ENCODE assay signal across 1 cellular context in genomic region chr6:25642667-25643328, GRCh38.
A peak's percentile ranks its signal among the peaks of the same experiment; 100 is the strongest.
TF ChIP-seq lines count a peak whose summit lies in the region.

No MANE protein-coding gene starts in this region.

TF ChIP-seq in HepG2, 621 proteins besides CTCF, POLR2A, EP300 and RAD21 (continues in another document):
- TF ChIP-seq, protein P1, sequence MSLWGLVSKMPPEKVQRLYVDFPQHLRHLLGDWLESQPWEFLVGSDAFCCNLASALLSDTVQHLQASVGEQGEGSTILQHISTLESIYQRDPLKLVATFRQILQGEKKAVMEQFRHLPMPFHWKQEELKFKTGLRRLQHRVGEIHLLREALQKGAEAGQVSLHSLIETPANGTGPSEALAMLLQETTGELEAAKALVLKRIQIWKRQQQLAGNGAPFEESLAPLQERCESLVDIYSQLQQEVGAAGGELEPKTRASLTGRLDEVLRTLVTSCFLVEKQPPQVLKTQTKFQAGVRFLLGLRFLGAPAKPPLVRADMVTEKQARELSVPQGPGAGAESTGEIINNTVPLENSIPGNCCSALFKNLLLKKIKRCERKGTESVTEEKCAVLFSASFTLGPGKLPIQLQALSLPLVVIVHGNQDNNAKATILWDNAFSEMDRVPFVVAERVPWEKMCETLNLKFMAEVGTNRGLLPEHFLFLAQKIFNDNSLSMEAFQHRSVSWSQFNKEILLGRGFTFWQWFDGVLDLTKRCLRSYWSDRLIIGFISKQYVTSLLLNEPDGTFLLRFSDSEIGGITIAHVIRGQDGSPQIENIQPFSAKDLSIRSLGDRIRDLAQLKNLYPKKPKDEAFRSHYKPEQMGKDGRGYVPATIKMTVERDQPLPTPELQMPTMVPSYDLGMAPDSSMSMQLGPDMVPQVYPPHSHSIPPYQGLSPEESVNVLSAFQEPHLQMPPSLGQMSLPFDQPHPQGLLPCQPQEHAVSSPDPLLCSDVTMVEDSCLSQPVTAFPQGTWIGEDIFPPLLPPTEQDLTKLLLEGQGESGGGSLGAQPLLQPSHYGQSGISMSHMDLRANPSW (CRISPR knock-in tag; IDR thresholded peaks at IDR 0.05; ENCODE audit: borderline replicate concordance), result 0 out of 2 replicates have a peak, but pooled peaks have one; percentile 18
- TF ChIP-seq, protein P2, sequence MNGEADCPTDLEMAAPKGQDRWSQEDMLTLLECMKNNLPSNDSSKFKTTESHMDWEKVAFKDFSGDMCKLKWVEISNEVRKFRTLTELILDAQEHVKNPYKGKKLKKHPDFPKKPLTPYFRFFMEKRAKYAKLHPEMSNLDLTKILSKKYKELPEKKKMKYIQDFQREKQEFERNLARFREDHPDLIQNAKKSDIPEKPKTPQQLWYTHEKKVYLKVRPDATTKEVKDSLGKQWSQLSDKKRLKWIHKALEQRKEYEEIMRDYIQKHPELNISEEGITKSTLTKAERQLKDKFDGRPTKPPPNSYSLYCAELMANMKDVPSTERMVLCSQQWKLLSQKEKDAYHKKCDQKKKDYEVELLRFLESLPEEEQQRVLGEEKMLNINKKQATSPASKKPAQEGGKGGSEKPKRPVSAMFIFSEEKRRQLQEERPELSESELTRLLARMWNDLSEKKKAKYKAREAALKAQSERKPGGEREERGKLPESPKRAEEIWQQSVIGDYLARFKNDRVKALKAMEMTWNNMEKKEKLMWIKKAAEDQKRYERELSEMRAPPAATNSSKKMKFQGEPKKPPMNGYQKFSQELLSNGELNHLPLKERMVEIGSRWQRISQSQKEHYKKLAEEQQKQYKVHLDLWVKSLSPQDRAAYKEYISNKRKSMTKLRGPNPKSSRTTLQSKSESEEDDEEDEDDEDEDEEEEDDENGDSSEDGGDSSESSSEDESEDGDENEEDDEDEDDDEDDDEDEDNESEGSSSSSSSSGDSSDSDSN (CRISPR knock-in tag; IDR thresholded peaks at IDR 0.05), result 0 out of 2 replicates have a peak, but pooled peaks have one; percentile 35
- TF ChIP-seq NCOA2 (CRISPR knock-in tag; IDR thresholded peaks at IDR 0.05) (no peak), ZSCAN12 (CRISPR knock-in tag; IDR thresholded peaks at IDR 0.05) (no peak), RCOR2 (CRISPR knock-in tag; IDR thresholded peaks at IDR 0.05) (peak; percentile 66; the same call in 1 of the 2 replicates), ZFP36L1 (CRISPR knock-in tag; IDR thresholded peaks at IDR 0.05) (0 out of 2 replicates have a peak, but pooled peaks have one; percentile 58), RBFOX2 (IDR thresholded peaks at IDR 0.05; ENCODE audit: low read depth, low read length) (peak; percentile 3; the same call in 1 of the 2 replicates), CBX1 (IDR thresholded peaks at IDR 0.05; ENCODE audit: low read depth) (peak; percentile 61), MXD4 (CRISPR knock-in tag; IDR thresholded peaks at IDR 0.05) (0 out of 2 replicates have a peak, but pooled peaks have one; percentile 5), ZMYM3 (CRISPR knock-in tag; IDR thresholded peaks at IDR 0.05) (peak; percentile 96), SOX6 (IDR thresholded peaks at IDR 0.05) (no peak), SOX6 (CRISPR knock-in tag; IDR thresholded peaks at IDR 0.05) (0 out of 2 replicates have a peak, but pooled peaks have one; percentile 51), THAP11 (CRISPR knock-in tag; IDR thresholded peaks at IDR 0.05) (0 out of 2 replicates have a peak, but pooled peaks have one; percentile 12), KDM1A (CRISPR knock-in tag; IDR thresholded peaks at IDR 0.05) (peak; percentile 95), TRIM22 (IDR thresholded peaks at IDR 0.05) (no peak), MLXIP (CRISPR knock-in tag; IDR thresholded peaks at IDR 0.05; ENCODE audit: borderline replicate concordance) (no peak), SP4 (CRISPR knock-in tag; IDR thresholded peaks at IDR 0.05) (no peak), ZNF609 (CRISPR knock-in tag; IDR thresholded peaks at IDR 0.05; ENCODE audit: borderline replicate concordance) (0 out of 2 replicates have a peak, but pooled peaks have one; percentile 1), GZF1 (CRISPR knock-in tag; IDR thresholded peaks at IDR 0.05) (no peak), ZMYM4 (CRISPR knock-in tag; IDR thresholded peaks at IDR 0.05) (0 out of 2 replicates have a peak, but pooled peaks have one; percentile 53), ZNF670 (CRISPR knock-in tag; IDR thresholded peaks at IDR 0.05; ENCODE audit: borderline replicate concordance) (0 out of 2 replicates have a peak, but pooled peaks have one; percentile 6), ZNF816 (CRISPR knock-in tag; IDR thresholded peaks at IDR 0.05; ENCODE audit: borderline replicate concordance) (0 out of 2 replicates have a peak, but pooled peaks have one; percentile 59), ZNF292 (CRISPR knock-in tag; IDR thresholded peaks at IDR 0.05; ENCODE audit: borderline replicate concordance, low read depth) (0 out of 2 replicates have a peak, but pooled peaks have one; percentile 8), CREB3 (CRISPR knock-in tag; IDR thresholded peaks at IDR 0.05) (no peak), PRDM4 (CRISPR knock-in tag; IDR thresholded peaks at IDR 0.05; ENCODE audit: borderline replicate concordance) (no peak), ZNF296 (CRISPR knock-in tag; conservative IDR thresholded peaks at IDR 0.05) (no peak), KLF6 (CRISPR knock-in tag; IDR thresholded peaks at IDR 0.05) (no peak), ZNF362 (CRISPR knock-in tag; IDR thresholded peaks at IDR 0.05; ENCODE audit: borderline replicate concordance) (peak; percentile 13; the same call in 1 of the 2 replicates), ZFP1 (CRISPR knock-in tag; IDR thresholded peaks at IDR 0.05) (0 out of 2 replicates have a peak, but pooled peaks have one; percentile 27)
- TF ChIP-seq, protein P3, sequence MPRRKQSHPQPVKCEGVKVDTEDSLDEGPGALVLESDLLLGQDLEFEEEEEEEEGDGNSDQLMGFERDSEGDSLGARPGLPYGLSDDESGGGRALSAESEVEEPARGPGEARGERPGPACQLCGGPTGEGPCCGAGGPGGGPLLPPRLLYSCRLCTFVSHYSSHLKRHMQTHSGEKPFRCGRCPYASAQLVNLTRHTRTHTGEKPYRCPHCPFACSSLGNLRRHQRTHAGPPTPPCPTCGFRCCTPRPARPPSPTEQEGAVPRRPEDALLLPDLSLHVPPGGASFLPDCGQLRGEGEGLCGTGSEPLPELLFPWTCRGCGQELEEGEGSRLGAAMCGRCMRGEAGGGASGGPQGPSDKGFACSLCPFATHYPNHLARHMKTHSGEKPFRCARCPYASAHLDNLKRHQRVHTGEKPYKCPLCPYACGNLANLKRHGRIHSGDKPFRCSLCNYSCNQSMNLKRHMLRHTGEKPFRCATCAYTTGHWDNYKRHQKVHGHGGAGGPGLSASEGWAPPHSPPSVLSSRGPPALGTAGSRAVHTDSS (CRISPR knock-in tag; conservative IDR thresholded peaks at IDR 0.05), result no peak
- TF ChIP-seq, protein P4, sequence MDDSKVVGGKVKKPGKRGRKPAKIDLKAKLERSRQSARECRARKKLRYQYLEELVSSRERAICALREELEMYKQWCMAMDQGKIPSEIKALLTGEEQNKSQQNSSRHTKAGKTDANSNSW (CRISPR knock-in tag; IDR thresholded peaks at IDR 0.05; ENCODE audit: borderline replicate concordance), result no peak
- TF ChIP-seq, protein P5, sequence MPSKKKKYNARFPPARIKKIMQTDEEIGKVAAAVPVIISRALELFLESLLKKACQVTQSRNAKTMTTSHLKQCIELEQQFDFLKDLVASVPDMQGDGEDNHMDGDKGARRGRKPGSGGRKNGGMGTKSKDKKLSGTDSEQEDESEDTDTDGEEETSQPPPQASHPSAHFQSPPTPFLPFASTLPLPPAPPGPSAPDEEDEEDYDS (CRISPR knock-in tag; IDR thresholded peaks at IDR 0.05), result 0 out of 2 replicates have a peak, but pooled peaks have one; percentile 0
